In genomic region chr5:172179032-172179989, GRCh38 we compare ENCODE assay signal across 8 cellular contexts. TPM values are rescaled to one million over a fixed set of nuclear protein-coding genes. Genes with fewer than 3 reads are reported as not detected.
DNase-seq lines count a peak whose midpoint lies in the region; ATAC-seq and TF ChIP-seq lines count a peak whose summit lies in the region.

No MANE protein-coding gene starts in this region.

- H3K4me1 Mint-ChIP-seq in CD8-positive, alpha-beta memory T cell = peaks cover 82 to 95% (median 95%) of the 10 kb centered on the region in 3 donors
- peaks cover 73% of the 10 kb centered on the region for H3K4me1 Mint-ChIP-seq in activated T-helper 2 cell treated with anti-CD3 and anti-CD28 coated beads, Interferon-gamma antibody, Interleukin-2, Interleukin-4, amounts not matched to agents 10 μg/mL and 5 μg/mL and 100 μg/mL, durations not matched to agents 14 hours and 24 hours and 36 hours (ENCODE audit: low read depth)

- H3K9me3 ChIP-seq in CD8-positive, alpha-beta memory T cell (ENCODE audit: low read length) = no peaks in the 10 kb centered on the region
- H3K9me3 ChIP-seq in heart right ventricle (no peaks in the 10 kb centered on the region), spleen (no peaks in the 10 kb centered on the region)

- no peak for TF ChIP-seq POLR2A in spleen (IDR thresholded peaks at IDR 0.05)

- H3K4me3 ChIP-seq in CD8-positive, alpha-beta memory T cell (ENCODE audit: low read length) = peak overlapping the region; percentile 86
- peak overlapping the region in 6 of 10 donors; percentile 19 to 42 (median 31) for H3K4me3 ChIP-seq in heart right ventricle
- H3K4me3 ChIP-seq in spleen = peak overlapping the region in 7 of 8 donors; percentile 12 to 69 (median 36)

- H3K36me3 ChIP-seq in CD8-positive, alpha-beta memory T cell (ENCODE audit: insufficient read depth, low read length) = no peaks in the 10 kb centered on the region
- peaks cover 0 to 28% (median 0%) of the 10 kb centered on the region in 9 donors for H3K36me3 ChIP-seq in heart right ventricle
- peaks cover 0 to 39% (median 0%) of the 10 kb centered on the region in 6 donors for H3K36me3 ChIP-seq in spleen

- H3K36me3 Mint-ChIP-seq in CD8-positive, alpha-beta memory T cell = peaks cover 13 to 56% (median 17%) of the 10 kb centered on the region in 3 donors
- H3K36me3 Mint-ChIP-seq in activated T-helper 2 cell treated with anti-CD3 and anti-CD28 coated beads, Interferon-gamma antibody, Interleukin-2, Interleukin-4, amounts not matched to agents 10 μg/mL and 5 μg/mL and 100 μg/mL, durations not matched to agents 14 hours and 24 hours and 36 hours (ENCODE audit: low read depth) = peaks cover 53% of the 10 kb centered on the region

- POLR2A ChIA-PET in CD8-positive, alpha-beta memory T cell (lab: Charles Lee) = interaction anchor here (0.5 to 2.5 kb wide), 8 partner anchors 8 to 173 kb away, joined by 3 to 26 read pairs (median 4); partner anchors contain the start of genes FBXW11, STK10 and UBTD2

- intact Hi-C loops in activated T-helper 2 cell treated with anti-CD3 and anti-CD28 coated beads, Interferon-gamma antibody, Interleukin-2, Interleukin-4, amounts not matched to agents 10 μg/mL and 5 μg/mL and 100 μg/mL, durations not matched to agents 14 hours and 24 hours and 36 hours (cut with micrococcal nuclease) = loop anchor here (1.0 to 5.0 kb wide), 5 partner anchors 8 to 1912 kb away; partner anchors contain the start of gene NPM1
- intact Hi-C loops in heart right ventricle (cut with DNase I) = loop anchor here in 1 of 10 donors (2.0 kb wide), 1 partner anchor 23 kb away; no protein-coding TSS in a partner anchor
- intact Hi-C loops in spleen (cut with DNase I; ENCODE audit: low total_unique reads) = no loop called here

- WGBS in heart right ventricle, 2 donors = 30 to 43% methylated on average over 17 of the region's 17 CpGs
- 4 to 12% (median 8%) methylated on average over 17 of the region's 17 CpGs for WGBS in spleen, 5 donors

- H3K4me1 ChIP-seq in CD8-positive, alpha-beta memory T cell (ENCODE audit: insufficient read depth, low read length) = peaks cover 94% of the 10 kb centered on the region
- H3K4me1 ChIP-seq in heart right ventricle (peaks cover 9 to 96% (median 58%) of the 10 kb centered on the region in 9 donors), spleen (peaks cover 48 to 100% (median 97%) of the 10 kb centered on the region in 6 donors)

- H3K27ac Mint-ChIP-seq in CD8-positive, alpha-beta memory T cell = peak overlapping the region; percentile 97 to 100 (median 98)
- peak overlapping the region; percentile 92 for H3K27ac Mint-ChIP-seq in activated T-helper 2 cell treated with anti-CD3 and anti-CD28 coated beads, Interferon-gamma antibody, Interleukin-2, Interleukin-4, amounts not matched to agents 10 μg/mL and 5 μg/mL and 100 μg/mL, durations not matched to agents 14 hours and 24 hours and 36 hours

- H3K27ac ChIP-seq in CD8-positive, alpha-beta memory T cell (ENCODE audit: low read depth, low read length) = peak overlapping the region; percentile 94
- H3K27ac ChIP-seq in heart right ventricle (peak overlapping the region in 9 of 10 donors; percentile 62 to 93 (median 85)), spleen (peak overlapping the region; percentile 79 to 99 (median 93))

- H3K27me3 ChIP-seq in CD8-positive, alpha-beta memory T cell (ENCODE audit: insufficient read depth, low read length, poor library complexity, severe bottlenecking) = no peaks in the 10 kb centered on the region
- H3K27me3 ChIP-seq in heart right ventricle (no peaks in the 10 kb centered on the region), spleen (replicated peaks in 1 of 7) (peaks cover 0 to 7% (median 0%) of the 10 kb centered on the region in 7 donors)

- CTCF ChIA-PET in CD8-positive, alpha-beta memory T cell (lab: Charles Lee) = interaction anchor here (0.6 to 14.7 kb wide), 7 partner anchors 7 to 114 kb away, joined by 3 to 340 read pairs (median 4); partner anchors contain the start of gene STK10

- no peaks in the 10 kb centered on the region for H3K9me3 Mint-ChIP-seq in CD8-positive, alpha-beta memory T cell
- no peaks in the 10 kb centered on the region for H3K9me3 Mint-ChIP-seq in activated T-helper 2 cell treated with anti-CD3 and anti-CD28 coated beads, Interferon-gamma antibody, Interleukin-2, Interleukin-4, amounts not matched to agents 10 μg/mL and 5 μg/mL and 100 μg/mL, durations not matched to agents 14 hours and 24 hours and 36 hours

- peak overlapping the region; percentile 86 to 96 (median 93) for H3K4me3 Mint-ChIP-seq in CD8-positive, alpha-beta memory T cell
- peak overlapping the region; percentile 76 for H3K4me3 Mint-ChIP-seq in activated T-helper 2 cell treated with anti-CD3 and anti-CD28 coated beads, Interferon-gamma antibody, Interleukin-2, Interleukin-4, amounts not matched to agents 10 μg/mL and 5 μg/mL and 100 μg/mL, durations not matched to agents 14 hours and 24 hours and 36 hours (ENCODE audit: low read depth)

- no peak for TF ChIP-seq CTCF in heart right ventricle (IDR thresholded peaks at IDR 0.05)
- TF ChIP-seq CTCF in spleen (IDR thresholded peaks at IDR 0.05 in 8 of 11, conservative IDR thresholded peaks at IDR 0.05 in 3 of 11) = no peak

- DNase-seq in CD8-positive, alpha-beta memory T cell = peak; percentile 47 to 73 (median 71)
- DNase-seq in NCI-H226 (peak; percentile 31), heart right ventricle (peak in 1 of 2 donors; percentile 57), spleen (peak; percentile 82), AG08395 (ENCODE audit: low spot score) (no peak), mesenteric fat pad (ENCODE audit: low spot score) (no peak)
- DNase-seq in activated T-helper 2 cell treated with anti-CD3 and anti-CD28 coated beads, Interferon-gamma antibody, Interleukin-2, Interleukin-4, amounts not matched to agents 10 μg/mL and 5 μg/mL and 100 μg/mL, durations not matched to agents 14 hours and 24 hours and 36 hours (ENCODE audit: low spot score) = peak; percentile 44

- ATAC-seq in GM21576 (IDR thresholded peaks at IDR 0.05; ENCODE audit: unreplicated experiment) (peak; percentile 28), heart right ventricle (peak; percentile 57 to 88 (median 68))

- no peaks in the 10 kb centered on the region for H3K27me3 Mint-ChIP-seq in CD8-positive, alpha-beta memory T cell
- no peaks in the 10 kb centered on the region for H3K27me3 Mint-ChIP-seq in activated T-helper 2 cell treated with anti-CD3 and anti-CD28 coated beads, Interferon-gamma antibody, Interleukin-2, Interleukin-4, amounts not matched to agents 10 μg/mL and 5 μg/mL and 100 μg/mL, durations not matched to agents 14 hours and 24 hours and 36 hours (ENCODE audit: low read depth)

RNA-seq across cellular contexts. Expression of gene STK10, which starts 8.7 kb away (rescaled TPM):
- total RNA-seq in CD8-positive, alpha-beta memory T cell = 100 to 1,000 TPM; 113 to 118 TPM
- 170 TPM for polyA plus RNA-seq in CD8-positive, alpha-beta memory T cell
- total RNA-seq in activated T-helper 2 cell treated with anti-CD3 and anti-CD28 coated beads, Interferon-gamma antibody, Interleukin-2, Interleukin-4, amounts not matched to agents 10 μg/mL and 5 μg/mL and 100 μg/mL, durations not matched to agents 14 hours and 24 hours and 36 hours = 102 and 105 TPM in 2 replicates
- total RNA-seq in heart right ventricle (10 to 100 TPM in 5 of 10 donors, 1 to 10 TPM in 5; 5.6 to 22.3 (median 9.8) TPM), spleen (100 to 1,000 TPM; 112 to 290 (median 182) TPM), mesenteric fat pad (82.2 TPM)
- polyA plus RNA-seq in heart right ventricle (10 to 100 TPM in 1 of 2 donors, 1 to 10 TPM in 1; 9.3 to 10.8 TPM), spleen (10 to 100 TPM; 34.0 to 60.0 (median 55.2) TPM)

RNA-seq across cellular contexts. Expression of gene EFCAB9, which starts 14.7 kb away (rescaled TPM):
- not detected for total RNA-seq in CD8-positive, alpha-beta memory T cell
- not detected for polyA plus RNA-seq in CD8-positive, alpha-beta memory T cell
- not detected in 2 replicates for total RNA-seq in activated T-helper 2 cell treated with anti-CD3 and anti-CD28 coated beads, Interferon-gamma antibody, Interleukin-2, Interleukin-4, amounts not matched to agents 10 μg/mL and 5 μg/mL and 100 μg/mL, durations not matched to agents 14 hours and 24 hours and 36 hours
- total RNA-seq in heart right ventricle (not detected), spleen (not detected), mesenteric fat pad (not detected)
- polyA plus RNA-seq in heart right ventricle (not detected), spleen (not detected)

Comparison
In these comparisons a context has a peak if more than half of its experiments do, and no peak if none do; other contexts are left out.
1. DNase-seq: peak in CD8-positive, alpha-beta memory T cell (5 of 5), NCI-H226 (single experiment), activated T-helper 2 cell treated with anti-CD3 and anti-CD28 coated beads, Interferon-gamma antibody, Interleukin-2, Interleukin-4, amounts not matched to agents 10 μg/mL and 5 μg/mL and 100 μg/mL, durations not matched to agents 14 hours and 24 hours and 36 hours (single experiment) and spleen (single experiment); none in AG08395 (single experiment) and mesenteric fat pad (single experiment).
2. H3K4me3 ChIP-seq: peak in every context shown above with its lines; median percentile 86 in CD8-positive, alpha-beta memory T cell; 36 in spleen; 31 in heart right ventricle.
3. Peak in every context shown above with its lines, with median percentiles within 50 percentile points of each other: H3K27ac ChIP-seq.